Comparison of ENCODE assay signal across 2 cellular contexts in the genomic region with DNA sequence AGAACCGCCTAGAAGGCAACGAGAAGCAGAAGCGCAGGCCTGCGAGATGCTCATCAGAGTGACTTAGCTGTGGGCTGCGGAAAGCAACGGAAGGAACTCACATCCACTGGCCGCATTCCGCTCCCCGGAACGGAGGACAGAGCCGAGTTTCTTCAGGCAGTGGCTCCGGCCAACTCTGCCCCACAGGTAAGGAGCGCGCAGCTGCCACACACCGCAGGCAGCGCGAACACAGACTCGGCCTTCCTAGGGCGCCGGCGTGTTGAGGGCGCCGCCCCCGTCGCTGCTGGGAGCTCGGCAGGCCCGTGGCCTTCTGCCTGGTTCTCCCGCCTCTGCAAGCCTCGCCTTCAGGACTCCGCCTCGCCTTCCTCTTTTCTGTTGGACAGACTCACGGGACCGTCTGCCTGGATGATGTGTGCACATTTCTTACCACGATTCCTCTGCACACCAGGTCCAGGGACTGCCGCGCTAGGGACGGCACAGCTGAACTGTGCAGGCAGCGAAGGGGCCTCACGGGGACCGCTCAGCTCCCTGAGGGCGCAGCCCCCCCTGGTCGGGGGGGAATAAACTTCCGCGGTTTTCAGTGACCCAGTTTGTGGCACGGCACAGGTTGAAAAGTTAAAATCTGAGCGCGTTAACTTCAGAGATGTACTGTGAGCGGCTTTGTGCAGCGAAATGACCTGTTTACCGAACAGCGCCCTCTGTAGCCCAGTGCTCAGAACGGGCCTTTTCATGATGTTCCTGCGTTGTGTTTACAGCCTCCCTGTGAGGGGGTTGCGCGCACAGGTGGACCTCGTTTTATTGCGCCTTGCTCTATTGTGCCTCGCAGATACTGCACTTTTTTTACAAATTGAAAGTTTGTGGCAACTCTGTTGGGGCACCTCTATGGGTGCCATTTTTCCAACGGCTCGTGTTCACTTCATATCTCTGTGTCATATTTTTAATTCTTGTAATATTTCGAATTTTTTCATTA.
TF ChIP-seq lines count a peak whose summit lies in the region.

No MANE protein-coding gene starts in this region.

TF ChIP-seq in HCT116, 20 proteins besides CTCF, POLR2A, EP300 and RAD21:
- TF ChIP-seq, protein P1, sequence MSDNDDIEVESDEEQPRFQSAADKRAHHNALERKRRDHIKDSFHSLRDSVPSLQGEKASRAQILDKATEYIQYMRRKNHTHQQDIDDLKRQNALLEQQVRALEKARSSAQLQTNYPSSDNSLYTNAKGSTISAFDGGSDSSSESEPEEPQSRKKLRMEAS (IDR thresholded peaks at IDR 0.05) = peak; percentile 45
- 0 out of 2 replicates have a peak, but pooled peaks have one; percentile 17 for TF ChIP-seq EGR1 (IDR thresholded peaks at IDR 0.05; ENCODE audit: low read depth)
- TF ChIP-seq, protein P2, sequence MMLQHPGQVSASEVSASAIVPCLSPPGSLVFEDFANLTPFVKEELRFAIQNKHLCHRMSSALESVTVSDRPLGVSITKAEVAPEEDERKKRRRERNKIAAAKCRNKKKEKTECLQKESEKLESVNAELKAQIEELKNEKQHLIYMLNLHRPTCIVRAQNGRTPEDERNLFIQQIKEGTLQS (IDR thresholded peaks at IDR 0.05) = no peak
- TF ChIP-seq ZFX (IDR thresholded peaks at IDR 0.05) = peak; percentile 60
- TF ChIP-seq SP1 (IDR thresholded peaks at IDR 0.05; ENCODE audit: low read depth) = no peak
TF ChIP-seq in HCT116: peak in this region for 3.

TF ChIP-seq in SK-N-SH, 30 proteins besides CTCF, POLR2A, EP300 and RAD21 (continued from another document):
- TF ChIP-seq, protein P3, sequence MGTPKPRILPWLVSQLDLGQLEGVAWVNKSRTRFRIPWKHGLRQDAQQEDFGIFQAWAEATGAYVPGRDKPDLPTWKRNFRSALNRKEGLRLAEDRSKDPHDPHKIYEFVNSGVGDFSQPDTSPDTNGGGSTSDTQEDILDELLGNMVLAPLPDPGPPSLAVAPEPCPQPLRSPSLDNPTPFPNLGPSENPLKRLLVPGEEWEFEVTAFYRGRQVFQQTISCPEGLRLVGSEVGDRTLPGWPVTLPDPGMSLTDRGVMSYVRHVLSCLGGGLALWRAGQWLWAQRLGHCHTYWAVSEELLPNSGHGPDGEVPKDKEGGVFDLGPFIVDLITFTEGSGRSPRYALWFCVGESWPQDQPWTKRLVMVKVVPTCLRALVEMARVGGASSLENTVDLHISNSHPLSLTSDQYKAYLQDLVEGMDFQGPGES (IDR thresholded peaks at IDR 0.05; ENCODE audit: low read depth, low read length) = no peak
- TF ChIP-seq TAF1 (IDR thresholded peaks at IDR 0.05; ENCODE audit: borderline replicate concordance, low read depth, low read length) (peak; percentile 52; the same call in 1 of the 2 replicates), ELF1 (IDR thresholded peaks at IDR 0.05) (no peak), MXI1 (IDR thresholded peaks at IDR 0.05; ENCODE audit: low read depth, low read length) (no peak), NFIC (IDR thresholded peaks at IDR 0.05; ENCODE audit: borderline replicate concordance) (0 out of 2 replicates have a peak, but pooled peaks have one; percentile 13), RFX5 (IDR thresholded peaks at IDR 0.05; ENCODE audit: low read length) (peak; percentile 27; the same call in 1 of the 2 replicates), YY1 (IDR thresholded peaks at IDR 0.05; ENCODE audit: low read depth) (no peak), GATA2 (CRISPR knock-in tag; IDR thresholded peaks at IDR 0.05) (no peak), FOSL2 (IDR thresholded peaks at IDR 0.05; ENCODE audit: borderline replicate concordance, low read depth) (no peak), POLR2AphosphoS5 (IDR thresholded peaks at IDR 0.05; ENCODE audit: low read depth, low read length) (no peak), JUND (IDR thresholded peaks at IDR 0.05) (no peak), NRF1 (IDR thresholded peaks at IDR 0.05; ENCODE audit: low read depth, low read length) (no peak), CHD2 (IDR thresholded peaks at IDR 0.05; ENCODE audit: low read length, partially characterized antibody) (no peak), MEF2A (IDR thresholded peaks at IDR 0.05; ENCODE audit: borderline replicate concordance, low read depth) (no peak), TEAD4 (IDR thresholded peaks at IDR 0.05; ENCODE audit: borderline replicate concordance, insufficient read depth) (0 out of 2 replicates have a peak, but pooled peaks have one; percentile 5), EZH2phosphoT487 (IDR thresholded peaks at IDR 0.05; ENCODE audit: borderline replicate concordance, low read depth) (no peak), GABPA (IDR thresholded peaks at IDR 0.05; ENCODE audit: low read depth) (0 out of 2 replicates have a peak, but pooled peaks have one; percentile 22), SIN3A (IDR thresholded peaks at IDR 0.05; ENCODE audit: borderline replicate concordance, low read depth, low read length) (peak; percentile 18; the same call in 1 of the 2 replicates), RXRA (IDR thresholded peaks at IDR 0.05; ENCODE audit: borderline replicate concordance, low read depth) (no peak), TCF12 (IDR thresholded peaks at IDR 0.05) (peak; percentile 3; the same call in 1 of the 2 replicates), SMC3 (IDR thresholded peaks at IDR 0.05; ENCODE audit: low read depth, low read length) (peak; percentile 75), FOXJ3 (CRISPR knock-in tag; IDR thresholded peaks at IDR 0.05) (peak; percentile 56; the same call in 1 of the 2 replicates)
- TF ChIP-seq, protein P4, sequence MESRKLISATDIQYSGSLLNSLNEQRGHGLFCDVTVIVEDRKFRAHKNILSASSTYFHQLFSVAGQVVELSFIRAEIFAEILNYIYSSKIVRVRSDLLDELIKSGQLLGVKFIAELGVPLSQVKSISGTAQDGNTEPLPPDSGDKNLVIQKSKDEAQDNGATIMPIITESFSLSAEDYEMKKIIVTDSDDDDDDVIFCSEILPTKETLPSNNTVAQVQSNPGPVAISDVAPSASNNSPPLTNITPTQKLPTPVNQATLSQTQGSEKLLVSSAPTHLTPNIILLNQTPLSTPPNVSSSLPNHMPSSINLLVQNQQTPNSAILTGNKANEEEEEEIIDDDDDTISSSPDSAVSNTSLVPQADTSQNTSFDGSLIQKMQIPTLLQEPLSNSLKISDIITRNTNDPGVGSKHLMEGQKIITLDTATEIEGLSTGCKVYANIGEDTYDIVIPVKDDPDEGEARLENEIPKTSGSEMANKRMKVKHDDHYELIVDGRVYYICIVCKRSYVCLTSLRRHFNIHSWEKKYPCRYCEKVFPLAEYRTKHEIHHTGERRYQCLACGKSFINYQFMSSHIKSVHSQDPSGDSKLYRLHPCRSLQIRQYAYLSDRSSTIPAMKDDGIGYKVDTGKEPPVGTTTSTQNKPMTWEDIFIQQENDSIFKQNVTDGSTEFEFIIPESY (IDR thresholded peaks at IDR 0.05; ENCODE audit: borderline replicate concordance, low read depth) = no peak
- TF ChIP-seq, protein P5, sequence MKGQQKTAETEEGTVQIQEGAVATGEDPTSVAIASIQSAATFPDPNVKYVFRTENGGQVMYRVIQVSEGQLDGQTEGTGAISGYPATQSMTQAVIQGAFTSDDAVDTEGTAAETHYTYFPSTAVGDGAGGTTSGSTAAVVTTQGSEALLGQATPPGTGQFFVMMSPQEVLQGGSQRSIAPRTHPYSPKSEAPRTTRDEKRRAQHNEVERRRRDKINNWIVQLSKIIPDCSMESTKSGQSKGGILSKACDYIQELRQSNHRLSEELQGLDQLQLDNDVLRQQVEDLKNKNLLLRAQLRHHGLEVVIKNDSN (IDR thresholded peaks at IDR 0.05; ENCODE audit: borderline replicate concordance, low read depth) = no peak
- TF ChIP-seq, protein P1 (IDR thresholded peaks at IDR 0.05; ENCODE audit: low read depth) = peak; percentile 87
- TF ChIP-seq, protein P6, sequence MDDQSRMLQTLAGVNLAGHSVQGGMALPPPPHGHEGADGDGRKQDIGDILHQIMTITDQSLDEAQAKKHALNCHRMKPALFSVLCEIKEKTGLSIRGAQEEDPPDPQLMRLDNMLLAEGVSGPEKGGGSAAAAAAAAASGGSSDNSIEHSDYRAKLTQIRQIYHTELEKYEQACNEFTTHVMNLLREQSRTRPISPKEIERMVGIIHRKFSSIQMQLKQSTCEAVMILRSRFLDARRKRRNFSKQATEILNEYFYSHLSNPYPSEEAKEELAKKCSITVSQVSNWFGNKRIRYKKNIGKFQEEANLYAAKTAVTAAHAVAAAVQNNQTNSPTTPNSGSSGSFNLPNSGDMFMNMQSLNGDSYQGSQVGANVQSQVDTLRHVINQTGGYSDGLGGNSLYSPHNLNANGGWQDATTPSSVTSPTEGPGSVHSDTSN (IDR thresholded peaks at IDR 0.05) = no peak
- TF ChIP-seq, protein P7, sequence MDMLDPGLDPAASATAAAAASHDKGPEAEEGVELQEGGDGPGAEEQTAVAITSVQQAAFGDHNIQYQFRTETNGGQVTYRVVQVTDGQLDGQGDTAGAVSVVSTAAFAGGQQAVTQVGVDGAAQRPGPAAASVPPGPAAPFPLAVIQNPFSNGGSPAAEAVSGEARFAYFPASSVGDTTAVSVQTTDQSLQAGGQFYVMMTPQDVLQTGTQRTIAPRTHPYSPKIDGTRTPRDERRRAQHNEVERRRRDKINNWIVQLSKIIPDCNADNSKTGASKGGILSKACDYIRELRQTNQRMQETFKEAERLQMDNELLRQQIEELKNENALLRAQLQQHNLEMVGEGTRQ (IDR thresholded peaks at IDR 0.05; ENCODE audit: borderline replicate concordance, low read depth, low read length) = no peak
- TF ChIP-seq, protein P8, sequence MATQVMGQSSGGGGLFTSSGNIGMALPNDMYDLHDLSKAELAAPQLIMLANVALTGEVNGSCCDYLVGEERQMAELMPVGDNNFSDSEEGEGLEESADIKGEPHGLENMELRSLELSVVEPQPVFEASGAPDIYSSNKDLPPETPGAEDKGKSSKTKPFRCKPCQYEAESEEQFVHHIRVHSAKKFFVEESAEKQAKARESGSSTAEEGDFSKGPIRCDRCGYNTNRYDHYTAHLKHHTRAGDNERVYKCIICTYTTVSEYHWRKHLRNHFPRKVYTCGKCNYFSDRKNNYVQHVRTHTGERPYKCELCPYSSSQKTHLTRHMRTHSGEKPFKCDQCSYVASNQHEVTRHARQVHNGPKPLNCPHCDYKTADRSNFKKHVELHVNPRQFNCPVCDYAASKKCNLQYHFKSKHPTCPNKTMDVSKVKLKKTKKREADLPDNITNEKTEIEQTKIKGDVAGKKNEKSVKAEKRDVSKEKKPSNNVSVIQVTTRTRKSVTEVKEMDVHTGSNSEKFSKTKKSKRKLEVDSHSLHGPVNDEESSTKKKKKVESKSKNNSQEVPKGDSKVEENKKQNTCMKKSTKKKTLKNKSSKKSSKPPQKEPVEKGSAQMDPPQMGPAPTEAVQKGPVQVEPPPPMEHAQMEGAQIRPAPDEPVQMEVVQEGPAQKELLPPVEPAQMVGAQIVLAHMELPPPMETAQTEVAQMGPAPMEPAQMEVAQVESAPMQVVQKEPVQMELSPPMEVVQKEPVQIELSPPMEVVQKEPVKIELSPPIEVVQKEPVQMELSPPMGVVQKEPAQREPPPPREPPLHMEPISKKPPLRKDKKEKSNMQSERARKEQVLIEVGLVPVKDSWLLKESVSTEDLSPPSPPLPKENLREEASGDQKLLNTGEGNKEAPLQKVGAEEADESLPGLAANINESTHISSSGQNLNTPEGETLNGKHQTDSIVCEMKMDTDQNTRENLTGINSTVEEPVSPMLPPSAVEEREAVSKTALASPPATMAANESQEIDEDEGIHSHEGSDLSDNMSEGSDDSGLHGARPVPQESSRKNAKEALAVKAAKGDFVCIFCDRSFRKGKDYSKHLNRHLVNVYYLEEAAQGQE (IDR thresholded peaks at IDR 0.05; ENCODE audit: low read depth, low read length) = no peak
TF ChIP-seq in SK-N-SH: peak in this region for 10.
